Comparison of ENCODE assay signal across 8 cellular contexts in the genomic region with DNA sequence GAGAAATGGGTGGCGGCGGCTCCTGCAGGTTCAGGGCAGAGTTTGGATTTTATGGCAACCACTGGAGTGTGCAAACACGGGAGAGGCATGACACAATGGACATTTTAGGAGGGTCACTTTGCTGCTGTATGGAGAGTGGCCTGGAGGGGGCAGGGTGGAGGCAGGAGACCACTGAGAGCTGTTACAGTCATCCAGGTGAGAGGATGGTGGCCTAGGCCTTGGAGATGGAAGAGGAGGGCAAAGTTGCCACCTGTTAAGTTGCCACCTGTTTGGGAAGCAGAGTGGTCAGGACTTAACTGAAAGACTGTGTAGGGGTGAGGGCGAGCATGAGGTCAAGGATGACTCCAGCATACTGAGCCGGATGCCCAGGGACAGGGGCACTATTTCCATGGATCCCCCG. TPM values are rescaled to one million over a fixed set of nuclear protein-coding genes. Genes with fewer than 3 reads are reported as not detected.
DNase-seq lines count a peak whose midpoint lies in the region; ATAC-seq and TF ChIP-seq lines count a peak whose summit lies in the region.

No MANE protein-coding gene starts in this region.

- 0 out of 2 replicates have a peak, but pooled peaks cover 8% of the 10 kb centered on the region for H3F3A ChIP-seq in GM23338 (replicated peaks; ENCODE audit: low read depth)

- H3K79me2 ChIP-seq in GM23338 (replicated peaks; ENCODE audit: insufficient read depth) = 0 out of 2 replicates have a peak, but pooled peaks cover 3% of the 10 kb centered on the region

- H3K27me3 ChIP-seq in GM23338 (ENCODE audit: insufficient read depth) (peaks cover 4% of the 10 kb centered on the region; the same call in 1 of the 2 replicates), body of pancreas (no peaks in the 10 kb centered on the region)

- DNase-seq in AG08396 (ENCODE audit: low spot score) (peak; percentile 41), GM23338 (ENCODE audit: low spot score) (peak; percentile 80), body of pancreas (peak; percentile 56 to 73 (median 60)), lung microvascular endothelial cell (ENCODE audit: low read depth in 2 of 2) (peak; percentile 46 to 72), NCI-H1048 (lab: John Stamatoyannopoulos, UW) (no peak), GOT3 (lab: John Stamatoyannopoulos, UW) (no peak)

- H3K27ac ChIP-seq in GM23338 (ENCODE audit: low read depth) (no peak overlapping the region), body of pancreas (no peak overlapping the region)

- H3K4me1 Mint-ChIP-seq in GM23338 = peaks cover 33% of the 10 kb centered on the region

- peaks cover 10% of the 10 kb centered on the region; the same call in 2 of the 3 replicates for H3K36me3 Mint-ChIP-seq in GM23338 (ENCODE audit: low read depth)

- 58 to 59% methylated on average over 6 of the region's 6 CpGs for WGBS in body of pancreas, 2 donors

- H2AFZ ChIP-seq in GM23338 = no peak overlapping the region

- ATAC-seq in GM23338 (peak; percentile 63), SK-N-SH treated with all-trans-retinoic acid at 6 μM for 48 hours (0 out of 3 replicates have a peak, but pooled peaks have one; percentile 15), body of pancreas (no peak), GM19463 (IDR thresholded peaks at IDR 0.05; ENCODE audit: unreplicated experiment) (no peak)

- no peaks in the 10 kb centered on the region for H3K9me3 ChIP-seq in body of pancreas

- no peaks in the 10 kb centered on the region; the same call in 2 of the 3 replicates for H3K9me3 Mint-ChIP-seq in GM23338

- H3K4me1 ChIP-seq in GM23338 (ENCODE audit: insufficient read depth) = peaks cover 8% of the 10 kb centered on the region; the same call in 1 of the 2 replicates
- peaks cover 23% of the 10 kb centered on the region for H3K4me1 ChIP-seq in body of pancreas

- H3K4me2 ChIP-seq in GM23338 = no peak overlapping the region

- intact Hi-C loops in body of pancreas (cut with DNase I) = loop anchor here (5.0 kb wide), 1 partner anchor 127 kb away; no protein-coding TSS in a partner anchor

- no peak for TF ChIP-seq POLR2A in body of pancreas (IDR thresholded peaks at IDR 0.05)

- H3K27ac Mint-ChIP-seq in GM23338 = no peak overlapping the region

- H3K4me3 Mint-ChIP-seq in GM23338 = peak overlapping the region; percentile 65

- TF ChIP-seq CTCF in GM23338 (conservative IDR thresholded peaks at IDR 0.05; ENCODE audit: low read depth in 2 of 2) (peak; percentile 69 to 89), body of pancreas (IDR thresholded peaks at IDR 0.05) (peak in 6 of 7 experiments; percentile 36 to 62 (median 54))

- H3K4me3 ChIP-seq in GM23338 (no peak overlapping the region), body of pancreas (no peak overlapping the region)

- H3K27me3 Mint-ChIP-seq in GM23338 (ENCODE audit: insufficient read depth, low read depth, poor library complexity) = peaks cover 11% of the 10 kb centered on the region

- no peaks in the 10 kb centered on the region for H3K9me2 ChIP-seq in GM23338 (ENCODE audit: insufficient read depth)

- no peaks in the 10 kb centered on the region; the same call in 1 of the 2 replicates for H4K20me1 ChIP-seq in GM23338 (replicated peaks; ENCODE audit: insufficient read depth)

- H3K36me3 ChIP-seq in GM23338 (ENCODE audit: insufficient read depth) (no peaks in the 10 kb centered on the region), body of pancreas (replicated peaks in 1 of 2; ENCODE audit: insufficient read depth in 1 of 2, low read depth in 2 of 2) (no peaks in the 10 kb centered on the region)

TF ChIP-seq in GM23338, 12 proteins besides CTCF, POLR2A, EP300 and RAD21:
- no peak for TF ChIP-seq ZNF331 (CRISPR knock-in tag; IDR thresholded peaks at IDR 0.05; ENCODE audit: low read depth)

TF ChIP-seq in SK-N-SH treated with all-trans-retinoic acid at 6 μM for 48 hours, 23 proteins besides CTCF, POLR2A, EP300 and RAD21:
- TF ChIP-seq, protein P1, sequence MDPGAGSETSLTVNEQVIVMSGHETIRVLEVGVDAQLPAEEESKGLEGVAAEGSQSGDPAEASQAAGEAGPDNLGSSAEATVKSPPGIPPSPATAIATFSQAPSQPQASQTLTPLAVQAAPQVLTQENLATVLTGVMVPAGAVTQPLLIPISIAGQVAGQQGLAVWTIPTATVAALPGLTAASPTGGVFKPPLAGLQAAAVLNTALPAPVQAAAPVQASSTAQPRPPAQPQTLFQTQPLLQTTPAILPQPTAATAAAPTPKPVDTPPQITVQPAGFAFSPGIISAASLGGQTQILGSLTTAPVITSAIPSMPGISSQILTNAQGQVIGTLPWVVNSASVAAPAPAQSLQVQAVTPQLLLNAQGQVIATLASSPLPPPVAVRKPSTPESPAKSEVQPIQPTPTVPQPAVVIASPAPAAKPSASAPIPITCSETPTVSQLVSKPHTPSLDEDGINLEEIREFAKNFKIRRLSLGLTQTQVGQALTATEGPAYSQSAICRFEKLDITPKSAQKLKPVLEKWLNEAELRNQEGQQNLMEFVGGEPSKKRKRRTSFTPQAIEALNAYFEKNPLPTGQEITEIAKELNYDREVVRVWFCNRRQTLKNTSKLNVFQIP (CRISPR knock-in tag; IDR thresholded peaks at IDR 0.05; ENCODE audit: borderline replicate concordance, low read depth) = no peak
- TF ChIP-seq ISL1 (CRISPR knock-in tag; IDR thresholded peaks at IDR 0.05) (no peak), ZNF8 (CRISPR knock-in tag; IDR thresholded peaks at IDR 0.05) (no peak), ESRRG (CRISPR knock-in tag; IDR thresholded peaks at IDR 0.05) (no peak), ZFP30 (CRISPR knock-in tag; IDR thresholded peaks at IDR 0.05) (no peak)
- TF ChIP-seq, protein P2, sequence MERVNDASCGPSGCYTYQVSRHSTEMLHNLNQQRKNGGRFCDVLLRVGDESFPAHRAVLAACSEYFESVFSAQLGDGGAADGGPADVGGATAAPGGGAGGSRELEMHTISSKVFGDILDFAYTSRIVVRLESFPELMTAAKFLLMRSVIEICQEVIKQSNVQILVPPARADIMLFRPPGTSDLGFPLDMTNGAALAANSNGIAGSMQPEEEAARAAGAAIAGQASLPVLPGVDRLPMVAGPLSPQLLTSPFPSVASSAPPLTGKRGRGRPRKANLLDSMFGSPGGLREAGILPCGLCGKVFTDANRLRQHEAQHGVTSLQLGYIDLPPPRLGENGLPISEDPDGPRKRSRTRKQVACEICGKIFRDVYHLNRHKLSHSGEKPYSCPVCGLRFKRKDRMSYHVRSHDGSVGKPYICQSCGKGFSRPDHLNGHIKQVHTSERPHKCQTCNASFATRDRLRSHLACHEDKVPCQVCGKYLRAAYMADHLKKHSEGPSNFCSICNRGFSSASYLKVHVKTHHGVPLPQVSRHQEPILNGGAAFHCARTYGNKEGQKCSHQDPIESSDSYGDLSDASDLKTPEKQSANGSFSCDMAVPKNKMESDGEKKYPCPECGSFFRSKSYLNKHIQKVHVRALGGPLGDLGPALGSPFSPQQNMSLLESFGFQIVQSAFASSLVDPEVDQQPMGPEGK (CRISPR knock-in tag; IDR thresholded peaks at IDR 0.05; ENCODE audit: borderline replicate concordance) = no peak
- TF ChIP-seq, protein P3, sequence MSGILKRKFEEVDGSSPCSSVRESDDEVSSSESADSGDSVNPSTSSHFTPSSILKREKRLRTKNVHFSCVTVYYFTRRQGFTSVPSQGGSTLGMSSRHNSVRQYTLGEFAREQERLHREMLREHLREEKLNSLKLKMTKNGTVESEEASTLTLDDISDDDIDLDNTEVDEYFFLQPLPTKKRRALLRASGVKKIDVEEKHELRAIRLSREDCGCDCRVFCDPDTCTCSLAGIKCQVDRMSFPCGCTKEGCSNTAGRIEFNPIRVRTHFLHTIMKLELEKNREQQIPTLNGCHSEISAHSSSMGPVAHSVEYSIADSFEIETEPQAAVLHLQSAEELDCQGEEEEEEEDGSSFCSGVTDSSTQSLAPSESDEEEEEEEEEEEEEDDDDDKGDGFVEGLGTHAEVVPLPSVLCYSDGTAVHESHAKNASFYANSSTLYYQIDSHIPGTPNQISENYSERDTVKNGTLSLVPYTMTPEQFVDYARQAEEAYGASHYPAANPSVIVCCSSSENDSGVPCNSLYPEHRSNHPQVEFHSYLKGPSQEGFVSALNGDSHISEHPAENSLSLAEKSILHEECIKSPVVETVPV (CRISPR knock-in tag; IDR thresholded peaks at IDR 0.05) = no peak

RNA-seq across cellular contexts. Expression of a gene that starts 2.3 kb away (rescaled TPM):
- total RNA-seq in GM23338 (2014; rRNA removed; shearing (Covaris generic)) = 13.9 and 16.5 TPM in 2 replicates
- 17.0 and 18.9 TPM in 2 replicates for polyA plus RNA-seq in GM23338 (2016; fragmentation: Nextera tagmentation; extraction: Ambion mirVana)
- 10 to 100 TPM; 22.6 to 49.4 TPM for total RNA-seq in body of pancreas
- 3.0 and 3.5 TPM in 2 replicates for total RNA-seq in lung microvascular endothelial cell

RNA-seq across cellular contexts. Expression of a gene that starts 12.2 kb away (rescaled TPM):
- total RNA-seq in GM23338 (2014; rRNA removed; shearing (Covaris generic)) = 227 and 237 TPM in 2 replicates
- 217 TPM in 2 replicates for polyA plus RNA-seq in GM23338 (2016; fragmentation: Nextera tagmentation; extraction: Ambion mirVana)
- total RNA-seq in body of pancreas = 100 to 1,000 TPM in 1 of 2 donors, 10 to 100 TPM in 1; 81.1 to 104 TPM
- 217 TPM in 2 replicates for total RNA-seq in lung microvascular endothelial cell

RNA-seq across cellular contexts. Expression of a gene that starts 14.4 kb away (rescaled TPM):
- 0.31 and 0.35 TPM in 2 replicates for total RNA-seq in GM23338 (2014; rRNA removed; shearing (Covaris generic))
- 0.17 and 0.31 TPM in 2 replicates for polyA plus RNA-seq in GM23338 (2016; fragmentation: Nextera tagmentation; extraction: Ambion mirVana)
- 1 to 10 TPM; 1.6 to 4.3 TPM for total RNA-seq in body of pancreas
- under 0.01 TPM in 1 of 2 replicates, not detected in the other for total RNA-seq in lung microvascular endothelial cell

RNA-seq across cellular contexts. Expression of a gene that starts 16.1 kb away (rescaled TPM):
- 0.19 TPM in 1 of 2 replicates, not detected in the other for total RNA-seq in GM23338 (2014; rRNA removed; shearing (Covaris generic))
- polyA plus RNA-seq in GM23338 (2016; fragmentation: Nextera tagmentation; extraction: Ambion mirVana) = 0.17 and 0.32 TPM in 2 replicates
- 10 to 100 TPM in 1 of 2 donors, 1 to 10 TPM in 1; 2.3 to 14.5 TPM for total RNA-seq in body of pancreas
- total RNA-seq in lung microvascular endothelial cell = 1.2 and 1.5 TPM in 2 replicates

RNA-seq across cellular contexts. Expression of a gene that starts 26.0 kb away (rescaled TPM):
- 0.27 and 0.76 TPM in 2 replicates for total RNA-seq in GM23338 (2014; rRNA removed; shearing (Covaris generic))
- polyA plus RNA-seq in GM23338 (2016; fragmentation: Nextera tagmentation; extraction: Ambion mirVana) = 0.52 and 0.63 TPM in 2 replicates
- total RNA-seq in body of pancreas (1 to 10 TPM; 2.1 to 2.6 TPM), lung microvascular endothelial cell (under 0.01 TPM in 2 replicates)

Comparison
In these comparisons a context has a peak if more than half of its experiments do, and no peak if none do; other contexts are left out.
1. DNase-seq: peak in AG08396 (single experiment), GM23338 (single experiment), body of pancreas (4 of 4) and lung microvascular endothelial cell (2 of 2); none in NCI-H1048 (single experiment) and GOT3 (single experiment).
2. ATAC-seq: peak in GM23338 (single experiment) and SK-N-SH treated with all-trans-retinoic acid at 6 μM for 48 hours (single experiment); none in body of pancreas (single experiment) and GM19463 (single experiment).